Comparison of ENCODE assay signal across 23 cellular contexts in the genomic region with DNA sequence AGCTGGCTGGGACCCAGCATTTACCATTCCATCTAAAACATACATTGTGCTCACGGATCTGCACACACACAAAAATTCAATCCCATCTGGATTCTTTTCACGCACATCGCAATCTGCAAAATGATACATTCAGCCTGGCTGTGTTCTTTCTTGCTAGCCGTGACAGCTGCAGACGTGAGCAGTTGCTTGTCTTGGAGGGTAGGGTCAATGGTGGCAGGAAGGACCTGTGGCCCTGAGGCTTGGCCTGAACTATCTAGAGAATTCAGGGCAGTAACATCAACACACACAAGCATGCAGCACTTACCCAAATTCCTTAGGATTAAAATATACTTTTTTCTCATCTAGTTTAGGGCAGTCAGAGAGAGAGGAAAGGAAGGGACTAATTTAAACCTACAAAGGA.
A peak's percentile ranks its signal among the peaks of the same experiment; 100 is the strongest.
DNase-seq lines count a peak whose midpoint lies in the region; ATAC-seq and TF ChIP-seq lines count a peak whose summit lies in the region.
"Had no signal": no experiment of that assay in that cellular context is flagged by ENCODE, and none has a peak within 500 bp of the region (broad histone marks: within the 10 kb centered on the region; RNA-seq: fewer than 3 reads in every experiment).

No MANE protein-coding gene starts in this region.

- H3K4me1 Mint-ChIP-seq in mesothelial cell of epicardium, result peaks cover 41% of the 10 kb centered on the region
- no peaks in the 10 kb centered on the region for H3K4me1 Mint-ChIP-seq in CD8-positive, alpha-beta memory T cell

- POLR2A ChIA-PET in CD8-positive, alpha-beta memory T cell (lab: Charles Lee), result no interaction called here

- H3K36me3 Mint-ChIP-seq in mesothelial cell of epicardium, result peaks cover 35% of the 10 kb centered on the region
- peaks cover 19 to 55% (median 19%) of the 10 kb centered on the region in 3 donors for H3K36me3 Mint-ChIP-seq in CD8-positive, alpha-beta memory T cell

- no peak overlapping the region for H3K4me3 ChIP-seq in choroid plexus epithelial cell (ENCODE audit: low read depth, low read length)
- H3K4me3 ChIP-seq in skeletal muscle cell (ENCODE audit: low read depth, low read length), result no peak overlapping the region
- no peak overlapping the region for H3K4me3 ChIP-seq in upper lobe of left lung
- H3K4me3 ChIP-seq in CD8-positive, alpha-beta memory T cell (ENCODE audit: low read length), result no peak overlapping the region
- H3K4me3 ChIP-seq: GM12878, GM23248, HAP-1, SJSA1 had no signal

- H3K4me3 Mint-ChIP-seq in mesothelial cell of epicardium, result no peak overlapping the region
- no peak overlapping the region for H3K4me3 Mint-ChIP-seq in CD8-positive, alpha-beta memory T cell
- H3K4me3 Mint-ChIP-seq: CD4-positive, alpha-beta T cell had no signal

- no peaks in the 10 kb centered on the region for H3K4me1 ChIP-seq in upper lobe of left lung
- no peaks in the 10 kb centered on the region for H3K4me1 ChIP-seq in CD8-positive, alpha-beta memory T cell (ENCODE audit: insufficient read depth, low read length)
- H3K4me1 ChIP-seq: HAP-1, SJSA1 had no signal

- H3K27me3 ChIP-seq in upper lobe of left lung, result no peaks in the 10 kb centered on the region
- no peaks in the 10 kb centered on the region for H3K27me3 ChIP-seq in CD8-positive, alpha-beta memory T cell (ENCODE audit: insufficient read depth, low read length, poor library complexity, severe bottlenecking)
- H3K27me3 ChIP-seq: SJSA1 had no signal

- H3K27me3 Mint-ChIP-seq in mesothelial cell of epicardium (ENCODE audit: low read depth), result no peaks in the 10 kb centered on the region
- H3K27me3 Mint-ChIP-seq in CD8-positive, alpha-beta memory T cell, result no peaks in the 10 kb centered on the region
- H3K27me3 Mint-ChIP-seq: CD4-positive, alpha-beta T cell had no signal

- TF ChIP-seq CTCF in choroid plexus epithelial cell (conservative IDR thresholded peaks at IDR 0.05; ENCODE audit: low read depth, low read length) (no peak), mesothelial cell of epicardium (IDR thresholded peaks at IDR 0.05; ENCODE audit: unreplicated experiment) (no peak), upper lobe of left lung (IDR thresholded peaks at IDR 0.05) (no peak)

- DNase-seq in LHCN-M2 (ENCODE audit: low read depth) (peak; percentile 18), choroid plexus epithelial cell (ENCODE audit: low read depth) (peak; percentile 8), mesothelial cell of epicardium (ENCODE audit: low spot score in 2 of 2, unreplicated experiment in 2 of 2) (no peak), skeletal muscle cell (ENCODE audit: low read depth) (peak; percentile 25), upper lobe of left lung (no peak), NCI-H1930 (lab: John Stamatoyannopoulos, UW) (no peak)
- no peak for DNase-seq in CD8-positive, alpha-beta memory T cell
- DNase-seq: CD4-positive, alpha-beta T cell; DND-41; GM23248; KG1; NCI-H1105; NCI-H146; NCI-H2081; NCI-H2171 treated with DMSO at 0.1 percent for 48 hours; NCI-H524 treated with DMSO at 0.1 percent for 48 hours; NCI-H82; OCI-M1 had no signal

- H3K27ac ChIP-seq in upper lobe of left lung, result no peak overlapping the region
- H3K27ac ChIP-seq in CD8-positive, alpha-beta memory T cell (ENCODE audit: low read depth, low read length), result no peak overlapping the region
- H3K27ac ChIP-seq: GM23248, HL-60, SJSA1 had no signal

- no peak for TF ChIP-seq POLR2A in upper lobe of left lung (IDR thresholded peaks at IDR 0.05)

- CTCF ChIA-PET in CD8-positive, alpha-beta memory T cell (lab: Charles Lee), result no interaction called here

- H3K27ac Mint-ChIP-seq in mesothelial cell of epicardium, result peak overlapping the region; percentile 84
- peak overlapping the region in 3 of 8 donors; percentile 4 to 80 (median 68) for H3K27ac Mint-ChIP-seq in CD8-positive, alpha-beta memory T cell

- 88 to 96% methylated on average over 5 of the region's 5 CpGs for WGBS in upper lobe of left lung, 2 donors

- ATAC-seq in upper lobe of left lung (ENCODE audit: low FRiP score in 2 of 2), result no peak
- ATAC-seq: GM12878, HepG2 had no signal

- TF ChIP-seq EP300 in upper lobe of left lung (IDR thresholded peaks at IDR 0.05), result no peak

- no peaks in the 10 kb centered on the region for H3K9me3 ChIP-seq in upper lobe of left lung
- H3K9me3 ChIP-seq in CD8-positive, alpha-beta memory T cell (ENCODE audit: low read length), result no peaks in the 10 kb centered on the region
- H3K9me3 ChIP-seq: HAP-1, SJSA1 had no signal

- peaks cover 16 to 51% (median 24%) of the 10 kb centered on the region in 4 donors for H3K36me3 ChIP-seq in upper lobe of left lung
- H3K36me3 ChIP-seq in CD8-positive, alpha-beta memory T cell (ENCODE audit: insufficient read depth, low read length), result peaks cover 18% of the 10 kb centered on the region
- H3K36me3 ChIP-seq: SJSA1 had no signal

- no peaks in the 10 kb centered on the region for H3K9me3 Mint-ChIP-seq in mesothelial cell of epicardium
- H3K9me3 Mint-ChIP-seq in CD8-positive, alpha-beta memory T cell, result no peaks in the 10 kb centered on the region
- H3K9me3 Mint-ChIP-seq: CD4-positive, alpha-beta T cell had no signal

Comparison
In these comparisons a context has a peak if more than half of its experiments do, and no peak if none do; other contexts are left out.
1. DNase-seq: peak in LHCN-M2 (single experiment), choroid plexus epithelial cell (single experiment) and skeletal muscle cell (single experiment); none in mesothelial cell of epicardium (0 of 2), upper lobe of left lung (0 of 2), CD8-positive, alpha-beta memory T cell (0 of 5) and NCI-H1930 (0 of 2).